In the genomic region with DNA sequence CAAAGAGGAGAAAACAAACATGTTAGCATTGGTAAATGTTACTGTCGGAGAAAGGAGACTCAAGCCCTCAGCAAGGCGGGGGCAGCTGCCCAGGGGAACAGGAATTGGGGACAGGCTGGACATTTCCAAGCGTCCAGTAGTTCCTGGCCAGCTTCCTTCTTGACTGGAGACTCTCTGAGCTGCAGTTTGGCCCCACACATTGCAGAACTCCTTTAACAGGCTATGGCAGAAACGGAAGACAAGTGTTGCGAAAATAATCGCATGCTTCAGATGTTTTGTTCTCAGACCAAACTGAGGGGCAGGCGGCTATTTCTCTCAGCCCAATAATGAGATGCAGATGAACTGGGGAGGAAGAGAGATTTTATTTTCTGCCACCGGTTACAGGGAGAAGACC, we compare ENCODE assay signal across 14 cellular contexts.
DNase-seq lines count a peak whose midpoint lies in the region; ATAC-seq, FAIRE-seq and TF ChIP-seq lines count a peak whose summit lies in the region.
"Had no signal": no experiment of that assay in that cellular context is flagged by ENCODE, and none has a peak within 500 bp of the region (broad histone marks: within the 10 kb centered on the region; RNA-seq: fewer than 3 reads in every experiment).

No MANE protein-coding gene starts in this region.

- H2AFZ ChIP-seq in PC-9 = no peak overlapping the region

- H3K27ac ChIP-seq in PC-9 = no peak overlapping the region
- H3K27ac ChIP-seq: body of pancreas, SJCRH30 had no signal

- H3K36me3 ChIP-seq in PC-9 (ENCODE audit: low read depth) = no peaks in the 10 kb centered on the region
- H3K36me3 ChIP-seq: SJCRH30 had no signal

- H3K79me2 ChIP-seq in PC-9 (ENCODE audit: low read depth) = no peaks in the 10 kb centered on the region

- no peak for TF ChIP-seq POLR2A in GM12891 (IDR thresholded peaks at IDR 0.05; ENCODE audit: low read depth, low read length)

- no peak overlapping the region for H3K4me3 ChIP-seq in fibroblast of mammary gland (ENCODE audit: control insufficient read depth, low read depth, low read length)
- no peak overlapping the region for H3K4me3 ChIP-seq in PC-9
- H3K4me3 ChIP-seq: body of pancreas, SJCRH30 had no signal

- H3F3A ChIP-seq in PC-9 (ENCODE audit: insufficient read depth, low read depth) = no peaks in the 10 kb centered on the region

- FAIRE-seq in GM12891 (lab: Jason Lieb, UNC) = peak; percentile 33

- DNase-seq in GM12891 (ENCODE audit: insufficient read length, low spot score) = no peak
- DNase-seq in NOMO-1 treated with DMSO at 0.1 percent for 48 hours (lab: John Stamatoyannopoulos, UW; ENCODE audit: unreplicated experiment) = peak; percentile 85
- peak; percentile 34 for DNase-seq in fibroblast of mammary gland (ENCODE audit: low read depth)
- DNase-seq in sciatic nerve (ENCODE audit: low spot score) = no peak
- no peak for DNase-seq in cortex of kidney (lab: John Stamatoyannopoulos, UW)
- DNase-seq in HT-29 (ENCODE audit: low spot score) = no peak
- no peak for DNase-seq in PC-9
- DNase-seq in retina = no peak
- DNase-seq: activated T-cell treated with anti-CD3 and anti-CD28 coated beads, Interleukin-2, amount 50 U/mL, for 72 hours; Caco-2; NCI-H1417; NCI-H510A treated with DMSO at 0.1 percent for 48 hours; SJCRH30 had no signal

- H3K9me3 ChIP-seq in PC-9 (ENCODE audit: insufficient read depth, low read depth) = no peaks in the 10 kb centered on the region
- H3K9me3 ChIP-seq: body of pancreas, Caco-2, SJCRH30 had no signal

- no peaks in the 10 kb centered on the region for H3K27me3 ChIP-seq in PC-9 (ENCODE audit: insufficient read depth, low read depth)
- H3K27me3 ChIP-seq: body of pancreas, SJCRH30 had no signal

- CTCF ChIA-PET in PC-9 (lab: Charles Lee) = no interaction called here

- H3K4me2 ChIP-seq in PC-9 = no peak overlapping the region

- ATAC-seq in sciatic nerve = peak; percentile 77
- ATAC-seq: activated T-cell treated with anti-CD3 and anti-CD28 coated beads, Interleukin-2, amount 50 U/mL, for 72 hours; body of pancreas had no signal

- H4K20me1 ChIP-seq in PC-9 (ENCODE audit: insufficient read depth) = no peaks in the 10 kb centered on the region

- POLR2A ChIA-PET in PC-9 (lab: Charles Lee; ENCODE audit: unreplicated experiment) = no interaction called here

- no peak for TF ChIP-seq CTCF in fibroblast of mammary gland (conservative IDR thresholded peaks at IDR 0.05; ENCODE audit: control insufficient read depth, insufficient read depth, low read depth, low read length)
- TF ChIP-seq CTCF in PC-9 (conservative IDR thresholded peaks at IDR 0.05) = no peak

- intact Hi-C loops in sciatic nerve (cut with DNase I) (no loop called here), PC-9 (cut with micrococcal nuclease; ENCODE audit: unreplicated experiment) (loop anchor here (5.0 kb wide), 1 partner anchor 52 kb away; no protein-coding TSS in a partner anchor)

- no TSS peak for BruUV-seq in PC-9 (replicated peaks; lab: Mats Ljungman, UMichigan)

- no peaks in the 10 kb centered on the region for H3K4me1 ChIP-seq in PC-9 (replicated peaks; ENCODE audit: insufficient read depth)
- H3K4me1 ChIP-seq: body of pancreas, Caco-2, SJCRH30 had no signal

- no peaks in the 10 kb centered on the region for H3K9me2 ChIP-seq in PC-9 (ENCODE audit: insufficient read depth)

TF ChIP-seq in GM12891, 5 proteins besides CTCF, POLR2A, EP300 and RAD21:
- TF ChIP-seq SPI1 (IDR thresholded peaks at IDR 0.05; ENCODE audit: low read depth, low read length) = no peak
- TF ChIP-seq PAX5 (IDR thresholded peaks at IDR 0.05; ENCODE audit: insufficient read depth, low read length, severe bottlenecking) = no peak
- no peak for TF ChIP-seq POLR2AphosphoS5 (IDR thresholded peaks at IDR 0.05; ENCODE audit: low read depth, low read length)
- TF ChIP-seq TAF1 (IDR thresholded peaks at IDR 0.05; ENCODE audit: low read depth, low read length) = no peak
TF ChIP-seq in GM12891: peak in this region for 0.

Comparison
In these comparisons a context has a peak if more than half of its experiments do, and no peak if none do; other contexts are left out.
1. DNase-seq: peak in NOMO-1 treated with DMSO at 0.1 percent for 48 hours (single experiment) and fibroblast of mammary gland (single experiment); none in GM12891 (single experiment), sciatic nerve (single experiment), cortex of kidney (single experiment), HT-29 (single experiment), PC-9 (0 of 2) and retina (single experiment).